In genomic region chr3:159175391-159175725, GRCh38 we compare ENCODE assay signal across 16 cellular contexts.
A peak's percentile ranks its signal among the peaks of the same experiment; 100 is the strongest.
DNase-seq lines count a peak whose midpoint lies in the region; ATAC-seq, FAIRE-seq and TF ChIP-seq lines count a peak whose summit lies in the region.
"Had no signal": no experiment of that assay in that cellular context is flagged by ENCODE, and none has a peak within 500 bp of the region (broad histone marks: within the 10 kb centered on the region; RNA-seq: fewer than 3 reads in every experiment).

No MANE protein-coding gene starts in this region.

- no peaks in the 10 kb centered on the region for H4K20me1 ChIP-seq in PC-9 (ENCODE audit: insufficient read depth)
- H4K20me1 ChIP-seq: BLaER1 treated with 17β-estradiol and CSF1 and Interleukin-3, amounts not matched to agents 10 nM and 100 nM had no signal

- H3K9me3 ChIP-seq in PC-9 (ENCODE audit: insufficient read depth, low read depth): no peaks in the 10 kb centered on the region; the same call in 1 of the 2 replicates
- H3K9me3 ChIP-seq in breast epithelium: no peaks in the 10 kb centered on the region
- H3K9me3 ChIP-seq: BLaER1 treated with 17β-estradiol and CSF1 and Interleukin-3, amounts not matched to agents 10 nM and 100 nM; HAP-1 had no signal

- POLR2A ChIA-PET in PC-9 (lab: Charles Lee; ENCODE audit: unreplicated experiment): no interaction called here
- POLR2A ChIA-PET in activated CD4-positive, alpha-beta memory T cell treated with anti-CD3 and anti-CD28 coated beads, Interleukin-2, amount 10 ng/mL, durations not matched to agents 7 days and 5 days (lab: Charles Lee): no interaction called here

- H3K27me3 ChIP-seq in PC-9 (ENCODE audit: insufficient read depth, low read depth) (no peaks in the 10 kb centered on the region), bronchial epithelial cell (ENCODE audit: control insufficient read depth, insufficient read depth, low read length) (no peaks in the 10 kb centered on the region), breast epithelium (no peaks in the 10 kb centered on the region)
- H3K27me3 ChIP-seq: BLaER1 treated with 17β-estradiol and CSF1 and Interleukin-3, amounts not matched to agents 10 nM and 100 nM had no signal

- 0 out of 2 replicates have a peak overlapping the region, but pooled peaks have one; percentile 0 for H3K4me2 ChIP-seq in PC-9
- H3K4me2 ChIP-seq: BLaER1 treated with 17β-estradiol and CSF1 and Interleukin-3, amounts not matched to agents 10 nM and 100 nM had no signal

- no peak for TF ChIP-seq CTCF in PC-9 (conservative IDR thresholded peaks at IDR 0.05)
- TF ChIP-seq CTCF in bronchial epithelial cell (IDR thresholded peaks at IDR 0.05; ENCODE audit: insufficient read depth, low read length, severe bottlenecking): no peak
- TF ChIP-seq CTCF in breast epithelium (IDR thresholded peaks at IDR 0.05): no peak

- H2AFZ ChIP-seq in PC-9: no peak overlapping the region

- H3K27ac ChIP-seq in PC-9 (peak overlapping the region; percentile 40; the same call in 1 of the 2 replicates), breast epithelium (no peak overlapping the region)
- H3K27ac ChIP-seq: BLaER1 treated with 17β-estradiol and CSF1 and Interleukin-3, amounts not matched to agents 10 nM and 100 nM; HL-60 had no signal

- no peak for ATAC-seq in stimulated activated memory B cell treated with anti-CD40 and anti-IgM and Interleukin-4, amounts not matched to agents 10 μg/mL and 1 μg/mL and 100 μg/mL, for 72 hours
- ATAC-seq: CD8-positive, alpha-beta T cell; GM12878 had no signal

- H3K27me3 Mint-ChIP-seq in stimulated activated memory B cell treated with anti-CD40 and anti-IgM and Interleukin-4, amounts not matched to agents 10 μg/mL and 1 μg/mL and 100 μg/mL, for 72 hours: no peaks in the 10 kb centered on the region
- H3K27me3 Mint-ChIP-seq in activated CD4-positive, alpha-beta memory T cell treated with anti-CD3 and anti-CD28 coated beads, Interleukin-2, amount 10 ng/mL, durations not matched to agents 7 days and 5 days: no peaks in the 10 kb centered on the region

- H3K36me3 ChIP-seq in PC-9 (ENCODE audit: low read depth) (no peaks in the 10 kb centered on the region), bronchial epithelial cell (ENCODE audit: control insufficient read depth, insufficient read depth, low read length) (no peaks in the 10 kb centered on the region), breast epithelium (no peaks in the 10 kb centered on the region)
- H3K36me3 ChIP-seq: BLaER1 treated with 17β-estradiol and CSF1 and Interleukin-3, amounts not matched to agents 10 nM and 100 nM; HAP-1 had no signal

- no peaks in the 10 kb centered on the region for H3K36me3 Mint-ChIP-seq in stimulated activated memory B cell treated with anti-CD40 and anti-IgM and Interleukin-4, amounts not matched to agents 10 μg/mL and 1 μg/mL and 100 μg/mL, for 72 hours
- H3K36me3 Mint-ChIP-seq in activated CD4-positive, alpha-beta memory T cell treated with anti-CD3 and anti-CD28 coated beads, Interleukin-2, amount 10 ng/mL, durations not matched to agents 7 days and 5 days (ENCODE audit: low read depth): no peaks in the 10 kb centered on the region
- H3K36me3 Mint-ChIP-seq: CD8-positive, alpha-beta T cell had no signal

- BruUV-seq in PC-9 (replicated peaks; lab: Mats Ljungman, UMichigan): no TSS peak

- intact Hi-C loops in PC-9 (cut with micrococcal nuclease; ENCODE audit: unreplicated experiment): no loop called here
- intact Hi-C loops in breast epithelium (cut with DNase I; ENCODE audit: low total_unique reads): no loop called here

- CTCF ChIA-PET in PC-9 (lab: Charles Lee): no interaction called here
- CTCF ChIA-PET in activated CD4-positive, alpha-beta memory T cell treated with anti-CD3 and anti-CD28 coated beads, Interleukin-2, amount 10 ng/mL, durations not matched to agents 7 days and 5 days (lab: Charles Lee): no interaction called here

- TF ChIP-seq POLR2A in breast epithelium (IDR thresholded peaks at IDR 0.05): no peak

- DNase-seq in ELR (ENCODE audit: low read depth) (peak; percentile 39), PC-9 (no peak), bronchial epithelial cell (ENCODE audit: low read depth) (peak; percentile 20), renal cortical epithelial cell (ENCODE audit: low read depth) (peak; percentile 15), breast epithelium (ENCODE audit: low spot score in 2 of 2) (no peak)
- DNase-seq in activated CD4-positive, alpha-beta memory T cell treated with anti-CD3 and anti-CD28 coated beads, Interleukin-2, amount 10 ng/mL, durations not matched to agents 7 days and 5 days: no peak
- DNase-seq: CD8-positive, alpha-beta T cell; DMS 273 treated with DMSO at 0.1 percent for 48 hours; GF-D8 had no signal

- H3K4me1 ChIP-seq in PC-9 (replicated peaks; ENCODE audit: insufficient read depth) (peaks cover 25% of the 10 kb centered on the region), breast epithelium (no peaks in the 10 kb centered on the region)
- H3K4me1 ChIP-seq: HAP-1 had no signal

- peaks cover 12% of the 10 kb centered on the region; the same call in 1 of the 2 replicates for H3F3A ChIP-seq in PC-9 (ENCODE audit: insufficient read depth, low read depth)

- no peaks in the 10 kb centered on the region for H3K9me2 ChIP-seq in PC-9 (ENCODE audit: insufficient read depth)

- H3K79me2 ChIP-seq in PC-9 (ENCODE audit: low read depth): no peaks in the 10 kb centered on the region

- H3K4me1 Mint-ChIP-seq in stimulated activated memory B cell treated with anti-CD40 and anti-IgM and Interleukin-4, amounts not matched to agents 10 μg/mL and 1 μg/mL and 100 μg/mL, for 72 hours: no peaks in the 10 kb centered on the region
- H3K4me1 Mint-ChIP-seq in activated CD4-positive, alpha-beta memory T cell treated with anti-CD3 and anti-CD28 coated beads, Interleukin-2, amount 10 ng/mL, durations not matched to agents 7 days and 5 days: no peaks in the 10 kb centered on the region
- H3K4me1 Mint-ChIP-seq: B cell had no signal

- no peak for FAIRE-seq in bronchial epithelial cell (lab: Jason Lieb, UNC)
- FAIRE-seq: GM12878, H1 had no signal

- no peak overlapping the region for H3K27ac Mint-ChIP-seq in stimulated activated memory B cell treated with anti-CD40 and anti-IgM and Interleukin-4, amounts not matched to agents 10 μg/mL and 1 μg/mL and 100 μg/mL, for 72 hours
- H3K27ac Mint-ChIP-seq in activated CD4-positive, alpha-beta memory T cell treated with anti-CD3 and anti-CD28 coated beads, Interleukin-2, amount 10 ng/mL, durations not matched to agents 7 days and 5 days: no peak overlapping the region
- H3K27ac Mint-ChIP-seq: B cell; CD8-positive, alpha-beta T cell had no signal

- H3K4me3 Mint-ChIP-seq in stimulated activated memory B cell treated with anti-CD40 and anti-IgM and Interleukin-4, amounts not matched to agents 10 μg/mL and 1 μg/mL and 100 μg/mL, for 72 hours: no peak overlapping the region
- H3K4me3 Mint-ChIP-seq in activated CD4-positive, alpha-beta memory T cell treated with anti-CD3 and anti-CD28 coated beads, Interleukin-2, amount 10 ng/mL, durations not matched to agents 7 days and 5 days: no peak overlapping the region
- H3K4me3 Mint-ChIP-seq: B cell; CD8-positive, alpha-beta T cell had no signal

- H3K4me3 ChIP-seq in PC-9: no peak overlapping the region
- no peak overlapping the region for H3K4me3 ChIP-seq in bronchial epithelial cell (ENCODE audit: low read depth, low read length)
- no peak overlapping the region for H3K4me3 ChIP-seq in breast epithelium
- H3K4me3 ChIP-seq: BLaER1 treated with 17β-estradiol and CSF1 and Interleukin-3, amounts not matched to agents 10 nM and 100 nM; GM12878; HAP-1 had no signal

- no peaks in the 10 kb centered on the region for H3K9me3 Mint-ChIP-seq in stimulated activated memory B cell treated with anti-CD40 and anti-IgM and Interleukin-4, amounts not matched to agents 10 μg/mL and 1 μg/mL and 100 μg/mL, for 72 hours
- no peaks in the 10 kb centered on the region for H3K9me3 Mint-ChIP-seq in activated CD4-positive, alpha-beta memory T cell treated with anti-CD3 and anti-CD28 coated beads, Interleukin-2, amount 10 ng/mL, durations not matched to agents 7 days and 5 days
- H3K9me3 Mint-ChIP-seq: CD8-positive, alpha-beta T cell had no signal

Comparison
In these comparisons a context has a peak if more than half of its experiments do, and no peak if none do; other contexts are left out.
1. DNase-seq: peak in ELR (single experiment), bronchial epithelial cell (single experiment) and renal cortical epithelial cell (single experiment); none in PC-9 (0 of 2), breast epithelium (0 of 2) and activated CD4-positive, alpha-beta memory T cell treated with anti-CD3 and anti-CD28 coated beads, Interleukin-2, amount 10 ng/mL, durations not matched to agents 7 days and 5 days (single experiment).